Comparison of ENCODE assay signal across 11 cellular contexts in genomic region chr3:123522666-123523412, GRCh38.
DNase-seq lines count a peak whose midpoint lies in the region; ATAC-seq, FAIRE-seq and TF ChIP-seq lines count a peak whose summit lies in the region.
"Had no signal": no experiment of that assay in that cellular context is flagged by ENCODE, and none has a peak within 500 bp of the region (broad histone marks: within the 10 kb centered on the region; RNA-seq: fewer than 3 reads in every experiment).

No MANE protein-coding gene starts in this region.

- no peaks in the 10 kb centered on the region for H3K36me3 ChIP-seq in adrenal gland (replicated peaks in 1 of 2)
- H3K36me3 ChIP-seq: neural progenitor cell had no signal

- H3K27ac ChIP-seq in adrenal gland, result peak overlapping the region in 1 of 5 donors; percentile 59
- H3K27ac ChIP-seq: neural progenitor cell had no signal

- H3K4me3 ChIP-seq in adrenal gland, result no peak overlapping the region
- H3K4me3 ChIP-seq: neural progenitor cell had no signal

- no peak for TF ChIP-seq CTCF in adrenal gland (IDR thresholded peaks at IDR 0.05)

- intact Hi-C loops in adrenal gland (cut with DNase I), result no loop called here

- ATAC-seq in GM18511 (IDR thresholded peaks at IDR 0.05; ENCODE audit: unreplicated experiment), result no peak
- ATAC-seq: SK-N-SH treated with all-trans-retinoic acid at 6 μM for 48 hours had no signal

- 74 to 85% (median 81%) methylated on average over 13 to 14 of the region's 14 CpGs for whole genome bisulfite sequencing in adrenal gland, 4 donors

- TF ChIP-seq POLR2A in GM12891 (IDR thresholded peaks at IDR 0.05; ENCODE audit: low read depth, low read length), result no peak
- TF ChIP-seq POLR2A in adrenal gland (IDR thresholded peaks at IDR 0.05), result no peak

- peaks cover 0 to 7% of the 10 kb centered on the region in 2 donors for H3K4me1 ChIP-seq in adrenal gland (replicated peaks in 1 of 2)

- no peaks in the 10 kb centered on the region for H3K9me3 ChIP-seq in adrenal gland (replicated peaks in 1 of 3)
- H3K9me3 ChIP-seq: tibial artery had no signal

- DNase-seq in Ammon's horn (ENCODE audit: low spot score) (peak; percentile 52), GM12891 (ENCODE audit: insufficient read length, low spot score) (no peak), adrenal gland (peak in 4 of 7 donors; percentile 22 to 58 (median 30)), lung microvascular endothelial cell (ENCODE audit: low read depth in 2 of 2) (peak; percentile 7 to 71), NCI-H2029 treated with DMSO at 0.1 percent for 48 hours (lab: John Stamatoyannopoulos, UW) (no peak), GM19240 (ENCODE audit: insufficient read length, low spot score) (no peak)
- DNase-seq in effector CD4-positive, alpha-beta T cell, result no peak

- no peaks in the 10 kb centered on the region for H3K27me3 ChIP-seq in adrenal gland
- H3K27me3 ChIP-seq: neural progenitor cell, tibial artery had no signal

- peak; percentile 68 for FAIRE-seq in GM12891 (lab: Jason Lieb, UNC)

TF ChIP-seq in GM12891, 5 proteins besides CTCF, POLR2A, EP300 and RAD21:
- no peak for TF ChIP-seq POLR2AphosphoS5 (IDR thresholded peaks at IDR 0.05; ENCODE audit: low read depth, low read length)
- peak; percentile 28; the same call in 1 of the 2 replicates for TF ChIP-seq SPI1 (IDR thresholded peaks at IDR 0.05; ENCODE audit: low read depth, low read length)
TF ChIP-seq in GM12891: peak in this region for 1.

Comparison
In these comparisons a context has a peak if more than half of its experiments do, and no peak if none do; other contexts are left out.
1. DNase-seq: peak in Ammon's horn (single experiment), adrenal gland (4 of 7) and lung microvascular endothelial cell (2 of 2); none in GM12891 (single experiment), NCI-H2029 treated with DMSO at 0.1 percent for 48 hours (single experiment), effector CD4-positive, alpha-beta T cell (single experiment) and GM19240 (single experiment).